In genomic region chr5:149062371-149063016, GRCh38 we compare ENCODE assay signal across 9 cellular contexts. TPM values are rescaled to one million over a fixed set of nuclear protein-coding genes. Genes with fewer than 3 reads are reported as not detected.
DNase-seq lines count a peak whose midpoint lies in the region; ATAC-seq and TF ChIP-seq lines count a peak whose summit lies in the region.
"Had no signal": no experiment of that assay in that cellular context is flagged by ENCODE, and none has a peak within 500 bp of the region (broad histone marks: within the 10 kb centered on the region; RNA-seq: fewer than 3 reads in every experiment).

No MANE protein-coding gene starts in this region.

- H3K27me3 Mint-ChIP-seq in naive thymus-derived CD4-positive, alpha-beta T cell = peaks cover 3 to 28% (median 14%) of the 10 kb centered on the region in 5 donors

- intact Hi-C loops in naive thymus-derived CD4-positive, alpha-beta T cell (cut with micrococcal nuclease) = no loop called here

- H3K9me3 ChIP-seq in NT2/D1 (ENCODE audit: insufficient read depth, low read length) (peaks cover 14% of the 10 kb centered on the region), esophagus (ENCODE audit: control insufficient read depth in 2 of 2, insufficient read depth in 1 of 2, low read depth in 1 of 2, low read length in 1 of 2) (no peaks in the 10 kb centered on the region)
- H3K9me3 ChIP-seq in naive thymus-derived CD4-positive, alpha-beta T cell (ENCODE audit: control insufficient read depth in 2 of 3, low read length in 3 of 3) = no peaks in the 10 kb centered on the region

- H3K36me3 ChIP-seq in NT2/D1 (ENCODE audit: insufficient read depth, insufficient read length, low read length) (no peaks in the 10 kb centered on the region), esophagus (ENCODE audit: control insufficient read depth in 2 of 2, insufficient read depth in 2 of 2, low read length in 1 of 2) (no peaks in the 10 kb centered on the region)
- no peaks in the 10 kb centered on the region for H3K36me3 ChIP-seq in naive thymus-derived CD4-positive, alpha-beta T cell (ENCODE audit: control insufficient read depth in 2 of 3, insufficient read depth in 3 of 3, low read length in 3 of 3)

- H3K4me1 ChIP-seq in NT2/D1 (ENCODE audit: insufficient read depth, insufficient read length) = no peaks in the 10 kb centered on the region
- H3K4me1 ChIP-seq in esophagus (ENCODE audit: control insufficient read depth in 2 of 2, insufficient read depth in 2 of 2, low read length in 1 of 2) = peaks cover 2 to 11% of the 10 kb centered on the region in 2 donors
- no peaks in the 10 kb centered on the region for H3K4me1 ChIP-seq in naive thymus-derived CD4-positive, alpha-beta T cell (ENCODE audit: control insufficient read depth in 2 of 2, insufficient read depth in 2 of 2, low read length in 2 of 2)

- no peak for TF ChIP-seq CTCF in AG09309 (IDR thresholded peaks at IDR 0.05; ENCODE audit: control insufficient read depth, insufficient read depth, low read depth, low read length, missing control alignments)

- H3K4me3 Mint-ChIP-seq in naive thymus-derived CD4-positive, alpha-beta T cell = no peak overlapping the region

- H3K4me1 Mint-ChIP-seq in naive thymus-derived CD4-positive, alpha-beta T cell = no peaks in the 10 kb centered on the region

- H3K27me3 ChIP-seq in NT2/D1 (ENCODE audit: insufficient read depth, insufficient read length) = no peaks in the 10 kb centered on the region
- H3K27me3 ChIP-seq in esophagus (ENCODE audit: control insufficient read depth in 1 of 2, insufficient read depth in 2 of 2, low read length in 2 of 2) = no peaks in the 10 kb centered on the region
- no peaks in the 10 kb centered on the region for H3K27me3 ChIP-seq in naive thymus-derived CD4-positive, alpha-beta T cell (ENCODE audit: control insufficient read depth in 2 of 2, insufficient read depth in 2 of 2, low read length in 2 of 2)

- peaks cover 0 to 30% (median 7%) of the 10 kb centered on the region in 11 donors for H3K9me3 Mint-ChIP-seq in naive thymus-derived CD4-positive, alpha-beta T cell

- ATAC-seq in naive thymus-derived CD4-positive, alpha-beta T cell = peak; percentile 29
- ATAC-seq in GM18873 (IDR thresholded peaks at IDR 0.05; ENCODE audit: low FRiP score, unreplicated experiment) = no peak
- ATAC-seq in GM18511 (IDR thresholded peaks at IDR 0.05; ENCODE audit: unreplicated experiment) = no peak

- WGBS in esophagus, 2 donors = 39 to 40% methylated on average over 3 of the region's 3 CpGs

- H3K4me3 ChIP-seq in AG09309 (ENCODE audit: control insufficient read depth, low read depth, low read length) (no peak overlapping the region), NT2/D1 (ENCODE audit: insufficient read length, low read depth) (no peak overlapping the region), esophagus (ENCODE audit: low read depth in 1 of 2, low read length in 2 of 2) (no peak overlapping the region)
- no peak overlapping the region for H3K4me3 ChIP-seq in naive thymus-derived CD4-positive, alpha-beta T cell (ENCODE audit: low read length)

- no peaks in the 10 kb centered on the region for H3K36me3 Mint-ChIP-seq in naive thymus-derived CD4-positive, alpha-beta T cell

- CTCF ChIA-PET in naive thymus-derived CD4-positive, alpha-beta T cell (lab: Charles Lee) = no interaction called here

- H3K27ac Mint-ChIP-seq in naive thymus-derived CD4-positive, alpha-beta T cell = no peak overlapping the region

- POLR2A ChIA-PET in naive thymus-derived CD4-positive, alpha-beta T cell (lab: Charles Lee) = no interaction called here

- peak overlapping the region; percentile 77 to 90 for H3K27ac ChIP-seq in esophagus (ENCODE audit: low read depth in 2 of 2, low read length in 1 of 2)
- H3K27ac ChIP-seq in naive thymus-derived CD4-positive, alpha-beta T cell (ENCODE audit: low read depth, low read length) = no peak overlapping the region

- peak; percentile 68 for DNase-seq in AG09309 (ENCODE audit: low read depth)
- DNase-seq in NT2/D1 (ENCODE audit: low read depth, low spot score) = peak; percentile 11
- DNase-seq in naive thymus-derived CD4-positive, alpha-beta T cell = no peak
- no peak for DNase-seq in HuH-7 (ENCODE audit: low spot score)
- no peak for DNase-seq in GF-D8 (lab: John Stamatoyannopoulos, UW)
- DNase-seq: DND-41 had no signal

- no peak overlapping the region for H3K9ac ChIP-seq in NT2/D1 (ENCODE audit: insufficient read length, low read depth)

RNA-seq across cellular contexts. Expression of gene SH3TC2, which starts 0.4 kb away (rescaled TPM):
- 1 to 10 TPM; 1.4 to 5.1 TPM for polyA plus RNA-seq in esophagus
- under 1 TPM in 2 of 5 experiments, not detected in 3; 0.08 to 0.59 TPM for total RNA-seq in naive thymus-derived CD4-positive, alpha-beta T cell
- not detected for polyA plus RNA-seq in naive thymus-derived CD4-positive, alpha-beta T cell

Comparison
In these comparisons a context has a peak if more than half of its experiments do, and no peak if none do; other contexts are left out.
1. DNase-seq: peak in AG09309 (single experiment) and NT2/D1 (single experiment); none in naive thymus-derived CD4-positive, alpha-beta T cell (0 of 9), HuH-7 (single experiment) and GF-D8 (single experiment).